8 cellular contexts compared by ENCODE assay signal in genomic region chr5:112174959-112175594, GRCh38.
DNase-seq lines count a peak whose midpoint lies in the region; ATAC-seq lines count a peak whose summit lies in the region.

No MANE protein-coding gene starts in this region.

- peaks cover 14% of the 10 kb centered on the region for H3K27me3 Mint-ChIP-seq in activated T-cell treated with anti-CD3 and anti-CD28 coated beads, Interleukin-2, amount 50 U/mL, for 72 hours (ENCODE audit: low read depth)

- DNase-seq in DMS114 treated with DMSO at 0.1 percent for 48 hours (lab: John Stamatoyannopoulos, UW; ENCODE audit: unreplicated experiment) = peak; percentile 39
- peak; percentile 48 for DNase-seq in NCI-H510A treated with DMSO at 0.1 percent for 48 hours (lab: John Stamatoyannopoulos, UW)
- peak; percentile 34 to 49 for DNase-seq in activated T-cell treated with anti-CD3 and anti-CD28 coated beads, Interleukin-2, amount 50 U/mL, for 72 hours
- DNase-seq in head of caudate nucleus = peak in 27 of 42 donors; percentile 16 to 75 (median 37)
- DNase-seq in renal cortical epithelial cell (ENCODE audit: low read depth) = peak; percentile 54

- H3K27ac Mint-ChIP-seq in activated T-cell treated with anti-CD3 and anti-CD28 coated beads, Interleukin-2, amount 50 U/mL, for 72 hours = no peak overlapping the region

- H3K36me3 Mint-ChIP-seq in activated T-cell treated with anti-CD3 and anti-CD28 coated beads, Interleukin-2, amount 50 U/mL, for 72 hours (ENCODE audit: insufficient read depth in 2 of 2) = no peaks in the 10 kb centered on the region

- H3K9me3 Mint-ChIP-seq in activated T-cell treated with anti-CD3 and anti-CD28 coated beads, Interleukin-2, amount 50 U/mL, for 72 hours = no peaks in the 10 kb centered on the region

- intact Hi-C loops in head of caudate nucleus (cut with DNase I) = loop anchor here (1.0 kb wide), 1 partner anchor 245 kb away; no protein-coding TSS in a partner anchor

- ATAC-seq in GM19351 (IDR thresholded peaks at IDR 0.05; ENCODE audit: unreplicated experiment) (peak; percentile 94), HG03378 (IDR thresholded peaks at IDR 0.05; ENCODE audit: unreplicated experiment) (peak; percentile 84), GM18873 (IDR thresholded peaks at IDR 0.05; ENCODE audit: low FRiP score, unreplicated experiment) (no peak)
- peak; percentile 85 to 87 for ATAC-seq in activated T-cell treated with anti-CD3 and anti-CD28 coated beads, Interleukin-2, amount 50 U/mL, for 72 hours (replicated peaks in 1 of 2)

- H3K4me1 Mint-ChIP-seq in activated T-cell treated with anti-CD3 and anti-CD28 coated beads, Interleukin-2, amount 50 U/mL, for 72 hours (ENCODE audit: low read depth) = no peaks in the 10 kb centered on the region

- peak overlapping the region in 1 of 2 donors; percentile 31 for H3K4me3 Mint-ChIP-seq in activated T-cell treated with anti-CD3 and anti-CD28 coated beads, Interleukin-2, amount 50 U/mL, for 72 hours
